In the genomic region with DNA sequence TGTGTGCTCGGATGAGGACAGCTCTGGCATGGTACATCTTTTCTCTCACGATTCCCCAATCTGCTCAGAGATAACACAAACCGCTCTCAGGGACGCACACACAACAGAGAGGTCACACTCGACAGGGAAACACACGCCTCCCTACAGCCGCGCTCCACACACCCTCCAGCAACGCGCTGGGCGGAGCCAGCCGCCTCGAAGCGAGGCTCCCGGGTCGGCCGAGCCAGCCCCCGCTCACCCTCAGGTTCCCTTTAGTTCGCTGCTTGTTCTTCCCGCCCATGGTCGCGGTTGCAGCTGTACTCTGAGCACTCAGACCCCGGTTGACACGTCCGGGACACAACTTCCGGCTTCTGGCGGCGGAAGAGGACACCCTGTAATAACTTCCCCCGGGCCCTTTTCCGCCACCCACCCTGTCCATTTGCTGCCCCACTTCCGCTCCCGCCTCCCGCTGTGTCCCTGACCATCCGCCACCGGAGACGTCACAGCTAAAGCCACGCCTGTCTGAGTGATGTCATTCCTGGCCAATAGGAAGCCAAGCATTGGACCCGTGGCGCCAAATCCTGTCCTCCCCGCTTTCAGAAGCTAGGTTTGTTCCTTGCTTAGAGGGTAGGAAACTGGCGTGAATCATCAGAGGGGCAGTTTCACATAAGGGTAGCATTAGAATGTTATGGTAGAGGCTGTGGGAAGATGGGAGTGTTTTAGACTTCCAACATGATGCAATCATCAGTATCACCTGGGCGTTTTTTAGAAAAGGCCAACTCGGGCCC, we compare ENCODE assay signal across 8 cellular contexts. TPM values are rescaled to one million over a fixed set of nuclear protein-coding genes. Genes with fewer than 3 reads are reported as not detected.
DNase-seq lines count a peak whose midpoint lies in the region; ATAC-seq and TF ChIP-seq lines count a peak whose summit lies in the region.

A gene with protein sequence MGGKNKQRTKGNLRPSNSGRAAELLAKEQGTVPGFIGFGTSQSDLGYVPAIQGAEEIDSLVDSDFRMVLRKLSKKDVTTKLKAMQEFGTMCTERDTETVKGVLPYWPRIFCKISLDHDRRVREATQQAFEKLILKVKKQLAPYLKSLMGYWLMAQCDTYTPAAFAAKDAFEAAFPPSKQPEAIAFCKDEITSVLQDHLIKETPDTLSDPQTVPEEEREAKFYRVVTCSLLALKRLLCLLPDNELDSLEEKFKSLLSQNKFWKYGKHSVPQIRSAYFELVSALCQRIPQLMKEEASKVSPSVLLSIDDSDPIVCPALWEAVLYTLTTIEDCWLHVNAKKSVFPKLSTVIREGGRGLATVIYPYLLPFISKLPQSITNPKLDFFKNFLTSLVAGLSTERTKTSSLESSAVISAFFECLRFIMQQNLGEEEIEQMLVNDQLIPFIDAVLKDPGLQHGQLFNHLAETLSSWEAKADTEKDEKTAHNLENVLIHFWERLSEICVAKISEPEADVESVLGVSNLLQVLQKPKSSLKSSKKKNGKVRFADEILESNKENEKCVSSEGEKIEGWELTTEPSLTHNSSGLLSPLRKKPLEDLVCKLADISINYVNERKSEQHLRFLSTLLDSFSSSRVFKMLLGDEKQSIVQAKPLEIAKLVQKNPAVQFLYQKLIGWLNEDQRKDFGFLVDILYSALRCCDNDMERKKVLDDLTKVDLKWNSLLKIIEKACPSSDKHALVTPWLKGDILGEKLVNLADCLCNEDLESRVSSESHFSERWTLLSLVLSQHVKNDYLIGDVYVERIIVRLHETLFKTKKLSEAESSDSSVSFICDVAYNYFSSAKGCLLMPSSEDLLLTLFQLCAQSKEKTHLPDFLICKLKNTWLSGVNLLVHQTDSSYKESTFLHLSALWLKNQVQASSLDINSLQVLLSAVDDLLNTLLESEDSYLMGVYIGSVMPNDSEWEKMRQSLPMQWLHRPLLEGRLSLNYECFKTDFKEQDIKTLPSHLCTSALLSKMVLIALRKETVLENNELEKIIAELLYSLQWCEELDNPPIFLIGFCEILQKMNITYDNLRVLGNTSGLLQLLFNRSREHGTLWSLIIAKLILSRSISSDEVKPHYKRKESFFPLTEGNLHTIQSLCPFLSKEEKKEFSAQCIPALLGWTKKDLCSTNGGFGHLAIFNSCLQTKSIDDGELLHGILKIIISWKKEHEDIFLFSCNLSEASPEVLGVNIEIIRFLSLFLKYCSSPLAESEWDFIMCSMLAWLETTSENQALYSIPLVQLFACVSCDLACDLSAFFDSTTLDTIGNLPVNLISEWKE (N-terminal part only) (minus strand): TSS at position 352 of the 767 bp plus-strand sequence. CDS start 72 bp downstream, at position 280.

- DNase-seq in GM12865 (ENCODE audit: low read depth), result peak; percentile 99
- DNase-seq in NCI-H1417 treated with DMSO at 0.1 percent for 48 hours (lab: John Stamatoyannopoulos, UW), result peak; percentile 92
- DNase-seq in SW480 (ENCODE audit: low spot score), result peak; percentile 99
- DNase-seq in activated naive CD8-positive, alpha-beta T cell treated with anti-CD3 and anti-CD28 coated beads, Interleukin-2, amount 50 U/mL, for 24 hours, result peak; percentile 98
- peak; percentile 99 for DNase-seq in cardiac septum (ENCODE audit: low spot score)
- DNase-seq in trophoblast cell, result peak; percentile 100
- peak; percentile 99 for DNase-seq in transverse colon

- TF ChIP-seq EP300 in transverse colon (IDR thresholded peaks at IDR 0.05; ENCODE audit: low read depth), result no peak

- peak within 1 kb of the TSS; percentile 12 for H2AK5ac ChIP-seq in trophoblast cell (ENCODE audit: low read length)

- peak within 1 kb of the TSS; percentile 85 for H3K9ac ChIP-seq in trophoblast cell (ENCODE audit: low read length)

- peak within 1 kb of the TSS; percentile 97 for H3K27ac Mint-ChIP-seq in activated naive CD8-positive, alpha-beta T cell treated with anti-CD3 and anti-CD28 coated beads, Interleukin-2, amount 50 U/mL, for 24 hours

- H3K4me2 ChIP-seq in trophoblast cell (ENCODE audit: low read length), result peak within 1 kb of the TSS; percentile 79

- peak; percentile 73 for TF ChIP-seq POLR2A in transverse colon (IDR thresholded peaks at IDR 0.05)

- H3K23ac ChIP-seq in trophoblast cell (ENCODE audit: low read length), result no peak within 1 kb of the TSS

- peak within 1 kb of the TSS; percentile 99 for H3K4me3 Mint-ChIP-seq in activated naive CD8-positive, alpha-beta T cell treated with anti-CD3 and anti-CD28 coated beads, Interleukin-2, amount 50 U/mL, for 24 hours

- peaks cover 2% of the 10 kb centered on the region for H3K79me1 ChIP-seq in trophoblast cell (ENCODE audit: low read length)

- peaks cover 0 to 3% of the 10 kb centered on the region in 2 experiments for H3K4me1 ChIP-seq in trophoblast cell (ENCODE audit: control insufficient read depth in 1 of 2, insufficient read depth in 2 of 2, low read length in 2 of 2)
- peaks cover 8 to 20% (median 15%) of the 10 kb centered on the region in 4 donors for H3K4me1 ChIP-seq in transverse colon

- WGBS in trophoblast cell (ENCODE audit: extremely low coverage, insufficient coverage, insufficient read length), result no CpG with 5 or more reads among the region's 43 CpGs
- WGBS in transverse colon (ENCODE audit: low coverage in 1 of 2), 2 donors, result 1 to 10% methylated on average over 2 to 43 of the region's 43 CpGs

- H2BK120ac ChIP-seq in trophoblast cell (ENCODE audit: insufficient read depth, low read length, poor library complexity), result peak within 1 kb of the TSS; percentile 29

- H4K8ac ChIP-seq in trophoblast cell (ENCODE audit: low read depth, low read length), result peak within 1 kb of the TSS; percentile 89

- peak within 1 kb of the TSS; percentile 64 for H3K27ac ChIP-seq in trophoblast cell (ENCODE audit: low read depth, low read length)
- peak within 1 kb of the TSS; percentile 86 to 94 (median 89) for H3K27ac ChIP-seq in transverse colon

- H3K36me3 ChIP-seq in trophoblast cell (ENCODE audit: control insufficient read depth in 1 of 2, insufficient read depth in 2 of 2, low read length in 2 of 2) (peaks cover 0 to 2% of the 10 kb centered on the region in 2 experiments), transverse colon (no peaks in the 10 kb centered on the region)

- H3K14ac ChIP-seq in trophoblast cell (ENCODE audit: low read length), result peak within 1 kb of the TSS; percentile 71

- H3K4me1 Mint-ChIP-seq in activated naive CD8-positive, alpha-beta T cell treated with anti-CD3 and anti-CD28 coated beads, Interleukin-2, amount 50 U/mL, for 24 hours, result peaks cover 56% of the 10 kb centered on the region

- peak within 1 kb of the TSS; percentile 85 for H4K12ac ChIP-seq in trophoblast cell (ENCODE audit: low read depth, low read length)

- peak within 1 kb of the TSS; percentile 17 for H2BK12ac ChIP-seq in trophoblast cell (ENCODE audit: low read length)

- H2BK5ac ChIP-seq in trophoblast cell (ENCODE audit: low read depth, low read length, poor library complexity), result peak within 1 kb of the TSS; percentile 65

- intact Hi-C loops in cardiac septum (cut with DNase I) (loop anchor here (2.0 kb wide), 1 partner anchor 32 kb away; the partner anchor contains the start of gene USP16), transverse colon (cut with DNase I; ENCODE audit: low total_unique reads) (no loop called here)

- TF ChIP-seq CTCF in GM12865 (IDR thresholded peaks at IDR 0.05; ENCODE audit: insufficient read depth, low read depth, low read length, missing control alignments) (no peak), transverse colon (IDR thresholded peaks at IDR 0.05) (no peak)

- in situ Hi-C loops in transverse colon (cut with MboI; ENCODE audit: low pct_ligation_motif_present in 1 of 4, low pct_unique_long_range_greater_than_20kb in 1 of 4, low sequenced_read_pairs in 3 of 4), result no loop called here

- H3K9me3 ChIP-seq in trophoblast cell (ENCODE audit: insufficient read depth, low read depth, low read length), result no peaks in the 10 kb centered on the region
- H3K9me3 ChIP-seq in transverse colon, result no peaks in the 10 kb centered on the region

- H3K79me2 ChIP-seq in trophoblast cell (ENCODE audit: control insufficient read depth, insufficient read depth, low read length, poor library complexity), result peaks cover 3% of the 10 kb centered on the region

- H3K4ac ChIP-seq in trophoblast cell (ENCODE audit: low read depth, low read length), result peak within 1 kb of the TSS; percentile 59

- H2AFZ ChIP-seq in trophoblast cell (ENCODE audit: insufficient read depth, low read length, poor library complexity), result peak within 1 kb of the TSS; percentile 94

- peak within 1 kb of the TSS; percentile 74 for H4K91ac ChIP-seq in trophoblast cell (ENCODE audit: low read depth, low read length)

- H3K18ac ChIP-seq in trophoblast cell (ENCODE audit: low read length), result peak within 1 kb of the TSS; percentile 87

- H3K36me3 Mint-ChIP-seq in activated naive CD8-positive, alpha-beta T cell treated with anti-CD3 and anti-CD28 coated beads, Interleukin-2, amount 50 U/mL, for 24 hours (ENCODE audit: low read depth), result peaks cover 9% of the 10 kb centered on the region

- H3K4me3 ChIP-seq in GM12865 (ENCODE audit: low read depth, low read length) (peak within 1 kb of the TSS; percentile 80), trophoblast cell (ENCODE audit: low read depth, low read length) (peak within 1 kb of the TSS; percentile 98), transverse colon (peak within 1 kb of the TSS; percentile 33 to 87 (median 68))

- H3K9me3 Mint-ChIP-seq in activated naive CD8-positive, alpha-beta T cell treated with anti-CD3 and anti-CD28 coated beads, Interleukin-2, amount 50 U/mL, for 24 hours, result no peaks in the 10 kb centered on the region

- no peaks in the 10 kb centered on the region for H3K27me3 ChIP-seq in trophoblast cell (ENCODE audit: insufficient read depth, low read length)
- no peaks in the 10 kb centered on the region for H3K27me3 ChIP-seq in transverse colon

- peak; percentile 98 for ATAC-seq in HG02763 (IDR thresholded peaks at IDR 0.05; ENCODE audit: unreplicated experiment)
- ATAC-seq in activated naive CD8-positive, alpha-beta T cell treated with anti-CD3 and anti-CD28 coated beads, Interleukin-2, amount 50 U/mL, for 24 hours, result peak; percentile 95

- H3K27me3 Mint-ChIP-seq in activated naive CD8-positive, alpha-beta T cell treated with anti-CD3 and anti-CD28 coated beads, Interleukin-2, amount 50 U/mL, for 24 hours, result no peaks in the 10 kb centered on the region

RNA-seq across cellular contexts. Expression of the gene that starts here (rescaled TPM):
- total RNA-seq in cardiac septum, result 18.6 TPM
- polyA plus RNA-seq in trophoblast cell (2013), result 16.1 and 16.2 TPM in 2 replicates
- total RNA-seq in transverse colon, result 10 to 100 TPM; 13.9 to 36.5 (median 22.1) TPM

Comparison
In these comparisons a context has a peak if more than half of its experiments do, and no peak if none do; other contexts are left out.
1. Peak in every context shown above with its lines: DNase-seq, ATAC-seq, H3K4me3 ChIP-seq and H3K27ac ChIP-seq.